Comparison of ENCODE assay signal across 1 cellular context in genomic region chr11:71268706-71269321, GRCh38.
TF ChIP-seq lines count a peak whose summit lies in the region.

No MANE protein-coding gene starts in this region.

TF ChIP-seq in HepG2, 621 proteins besides CTCF, POLR2A, EP300 and RAD21 (continued from another document):
- peak; percentile 66; the same call in 1 of the 2 replicates for TF ChIP-seq ZNF646 (CRISPR knock-in tag; IDR thresholded peaks at IDR 0.05)
- TF ChIP-seq KLF15 (CRISPR knock-in tag; IDR thresholded peaks at IDR 0.05; ENCODE audit: borderline replicate concordance): no peak
- TF ChIP-seq ZNF484 (CRISPR knock-in tag; IDR thresholded peaks at IDR 0.05; ENCODE audit: borderline replicate concordance, low read depth): no peak
- no peak for TF ChIP-seq SETDB1 (CRISPR knock-in tag; IDR thresholded peaks at IDR 0.05; ENCODE audit: borderline replicate concordance)
- no peak for TF ChIP-seq NFE2L1 (CRISPR knock-in tag; IDR thresholded peaks at IDR 0.05; ENCODE audit: borderline replicate concordance)
- TF ChIP-seq ZNF816 (CRISPR knock-in tag; IDR thresholded peaks at IDR 0.05; ENCODE audit: borderline replicate concordance): peak; percentile 78; the same call in 1 of the 2 replicates
- TF ChIP-seq, protein P1, sequence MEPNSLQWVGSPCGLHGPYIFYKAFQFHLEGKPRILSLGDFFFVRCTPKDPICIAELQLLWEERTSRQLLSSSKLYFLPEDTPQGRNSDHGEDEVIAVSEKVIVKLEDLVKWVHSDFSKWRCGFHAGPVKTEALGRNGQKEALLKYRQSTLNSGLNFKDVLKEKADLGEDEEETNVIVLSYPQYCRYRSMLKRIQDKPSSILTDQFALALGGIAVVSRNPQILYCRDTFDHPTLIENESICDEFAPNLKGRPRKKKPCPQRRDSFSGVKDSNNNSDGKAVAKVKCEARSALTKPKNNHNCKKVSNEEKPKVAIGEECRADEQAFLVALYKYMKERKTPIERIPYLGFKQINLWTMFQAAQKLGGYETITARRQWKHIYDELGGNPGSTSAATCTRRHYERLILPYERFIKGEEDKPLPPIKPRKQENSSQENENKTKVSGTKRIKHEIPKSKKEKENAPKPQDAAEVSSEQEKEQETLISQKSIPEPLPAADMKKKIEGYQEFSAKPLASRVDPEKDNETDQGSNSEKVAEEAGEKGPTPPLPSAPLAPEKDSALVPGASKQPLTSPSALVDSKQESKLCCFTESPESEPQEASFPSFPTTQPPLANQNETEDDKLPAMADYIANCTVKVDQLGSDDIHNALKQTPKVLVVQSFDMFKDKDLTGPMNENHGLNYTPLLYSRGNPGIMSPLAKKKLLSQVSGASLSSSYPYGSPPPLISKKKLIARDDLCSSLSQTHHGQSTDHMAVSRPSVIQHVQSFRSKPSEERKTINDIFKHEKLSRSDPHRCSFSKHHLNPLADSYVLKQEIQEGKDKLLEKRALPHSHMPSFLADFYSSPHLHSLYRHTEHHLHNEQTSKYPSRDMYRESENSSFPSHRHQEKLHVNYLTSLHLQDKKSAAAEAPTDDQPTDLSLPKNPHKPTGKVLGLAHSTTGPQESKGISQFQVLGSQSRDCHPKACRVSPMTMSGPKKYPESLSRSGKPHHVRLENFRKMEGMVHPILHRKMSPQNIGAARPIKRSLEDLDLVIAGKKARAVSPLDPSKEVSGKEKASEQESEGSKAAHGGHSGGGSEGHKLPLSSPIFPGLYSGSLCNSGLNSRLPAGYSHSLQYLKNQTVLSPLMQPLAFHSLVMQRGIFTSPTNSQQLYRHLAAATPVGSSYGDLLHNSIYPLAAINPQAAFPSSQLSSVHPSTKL (CRISPR knock-in tag; IDR thresholded peaks at IDR 0.05): peak; percentile 80
- no peak for TF ChIP-seq ZNF614 (CRISPR knock-in tag; IDR thresholded peaks at IDR 0.05; ENCODE audit: borderline replicate concordance)
